ENCODE assay signal across 8 cellular contexts in the genomic region with DNA sequence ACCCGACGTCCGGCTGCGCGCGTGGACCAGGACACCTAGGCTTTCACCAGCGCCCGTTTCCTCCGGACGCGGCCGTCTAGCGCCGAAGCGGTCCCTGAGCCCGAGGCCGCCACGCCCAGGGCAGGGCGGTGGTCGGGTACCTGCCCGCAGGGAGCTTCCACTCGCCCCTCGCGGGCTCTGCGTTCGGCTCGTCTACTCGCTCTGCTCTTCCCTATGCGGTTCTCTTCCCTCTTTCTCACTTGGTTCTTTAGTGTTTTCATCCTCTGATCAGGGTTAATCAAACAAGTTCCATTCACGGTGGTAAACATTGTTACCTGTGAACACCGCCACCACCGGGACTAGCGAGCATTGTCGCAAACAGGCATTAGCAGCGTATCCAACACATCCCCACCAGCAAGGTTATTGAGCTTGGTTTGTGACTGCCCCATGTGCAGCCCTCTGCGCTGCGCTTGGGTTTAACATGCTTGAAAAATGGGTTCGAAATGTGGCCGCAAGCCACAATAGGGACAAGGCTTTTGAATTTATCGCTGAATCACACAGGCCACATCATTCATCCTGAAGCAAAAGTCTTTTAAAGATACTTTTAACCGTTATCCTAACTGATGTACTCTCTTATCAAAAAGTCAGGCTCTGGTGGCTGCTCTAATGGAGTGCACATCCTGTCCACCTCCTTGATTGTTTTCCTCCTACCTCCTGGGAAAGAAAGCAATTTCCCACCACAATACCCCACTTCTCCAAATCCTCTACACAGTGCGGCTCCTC. TPM values are rescaled to one million over a fixed set of nuclear protein-coding genes. Genes with fewer than 3 reads are reported as not detected.
DNase-seq lines count a peak whose midpoint lies in the region; FAIRE-seq and TF ChIP-seq lines count a peak whose summit lies in the region.

No MANE protein-coding gene starts in this region.

- DNase-seq in GM19239 (ENCODE audit: insufficient read length, low spot score) (no peak), NCI-H774 (lab: John Stamatoyannopoulos, UW) (peak; percentile 0), left ventricle myocardium inferior (no peak), skeletal muscle cell (ENCODE audit: low read depth) (no peak), A172 (ENCODE audit: low spot score) (no peak), NCI-H1436 (lab: John Stamatoyannopoulos, UW) (no peak), HuH-7.5 (ENCODE audit: low spot score) (no peak)
- peak; percentile 48 for DNase-seq in activated naive CD4-positive, alpha-beta T cell treated with anti-CD3 and anti-CD28 coated beads, Interleukin-2, amount 10 ng/mL, durations not matched to agents 7 days and 5 days

- peaks cover 45% of the 10 kb centered on the region for H3K4me1 ChIP-seq in left ventricle myocardium inferior

- H3K36me3 Mint-ChIP-seq in activated naive CD4-positive, alpha-beta T cell treated with anti-CD3 and anti-CD28 coated beads, Interleukin-2, amount 10 ng/mL, durations not matched to agents 7 days and 5 days: peaks cover 18% of the 10 kb centered on the region

- TF ChIP-seq CTCF in left ventricle myocardium inferior (IDR thresholded peaks at IDR 0.05; ENCODE audit: borderline replicate concordance): no peak

- peaks cover 36% of the 10 kb centered on the region for H3K4me1 Mint-ChIP-seq in activated naive CD4-positive, alpha-beta T cell treated with anti-CD3 and anti-CD28 coated beads, Interleukin-2, amount 10 ng/mL, durations not matched to agents 7 days and 5 days

- no peaks in the 10 kb centered on the region for H3K36me3 ChIP-seq in left ventricle myocardium inferior

- H3K4me3 Mint-ChIP-seq in activated naive CD4-positive, alpha-beta T cell treated with anti-CD3 and anti-CD28 coated beads, Interleukin-2, amount 10 ng/mL, durations not matched to agents 7 days and 5 days: peak overlapping the region; percentile 76

- peak overlapping the region; percentile 93 for H3K27ac ChIP-seq in left ventricle myocardium inferior (replicated peaks)

- no peaks in the 10 kb centered on the region for H3K27me3 ChIP-seq in left ventricle myocardium inferior (ENCODE audit: low read depth)

- no peaks in the 10 kb centered on the region for H3K9me3 Mint-ChIP-seq in activated naive CD4-positive, alpha-beta T cell treated with anti-CD3 and anti-CD28 coated beads, Interleukin-2, amount 10 ng/mL, durations not matched to agents 7 days and 5 days

- peaks cover 4% of the 10 kb centered on the region for H3K27me3 Mint-ChIP-seq in activated naive CD4-positive, alpha-beta T cell treated with anti-CD3 and anti-CD28 coated beads, Interleukin-2, amount 10 ng/mL, durations not matched to agents 7 days and 5 days

- H3K9me3 ChIP-seq in left ventricle myocardium inferior (replicated peaks): no peaks in the 10 kb centered on the region

- peak; percentile 35 for FAIRE-seq in GM19239 (lab: Jason Lieb, UNC)

- peak overlapping the region; percentile 95 for H3K4me3 ChIP-seq in left ventricle myocardium inferior
- peak overlapping the region; percentile 77 for H3K4me3 ChIP-seq in skeletal muscle cell (ENCODE audit: low read depth, low read length)

- intact Hi-C loops in left ventricle myocardium inferior (cut with micrococcal nuclease): no loop called here

- peak overlapping the region; percentile 91 for H3K27ac Mint-ChIP-seq in activated naive CD4-positive, alpha-beta T cell treated with anti-CD3 and anti-CD28 coated beads, Interleukin-2, amount 10 ng/mL, durations not matched to agents 7 days and 5 days

- CTCF ChIA-PET in activated naive CD4-positive, alpha-beta T cell treated with anti-CD3 and anti-CD28 coated beads, Interleukin-2, amount 10 ng/mL, durations not matched to agents 7 days and 5 days (lab: Charles Lee): interaction anchor here (0.8 kb wide), 1 partner anchor 26 kb away, joined by 3 read pairs; no protein-coding TSS in a partner anchor

RNA-seq across cellular contexts. Expression of a gene that starts 0.8 kb away (rescaled TPM):
- 35.9 TPM for total RNA-seq in left ventricle myocardium inferior
- 124 and 145 TPM in 2 replicates for total RNA-seq in A172 (2014; rRNA removed; shearing (Covaris generic))

Comparison
In these comparisons a context has a peak if more than half of its experiments do, and no peak if none do; other contexts are left out.
1. DNase-seq: peak in NCI-H774 (single experiment) and activated naive CD4-positive, alpha-beta T cell treated with anti-CD3 and anti-CD28 coated beads, Interleukin-2, amount 10 ng/mL, durations not matched to agents 7 days and 5 days (single experiment); none in GM19239 (single experiment), left ventricle myocardium inferior (single experiment), skeletal muscle cell (single experiment), A172 (single experiment), NCI-H1436 (single experiment) and HuH-7.5 (single experiment).